1 cellular context compared by ENCODE assay signal in genomic region chr2:157786663-157787363, GRCh38.
TF ChIP-seq lines count a peak whose summit lies in the region.

No MANE protein-coding gene starts in this region.

TF ChIP-seq in K562, 482 proteins besides CTCF, POLR2A, EP300 and RAD21 (continues in another document):
- peak; percentile 71 for TF ChIP-seq CXXC5 (CRISPR knock-in tag; IDR thresholded peaks at IDR 0.05)
- no peak for TF ChIP-seq THRA (IDR thresholded peaks at IDR 0.05)
- no peak for TF ChIP-seq KAT7 (CRISPR knock-in tag; IDR thresholded peaks at IDR 0.05; ENCODE audit: borderline replicate concordance)
- TF ChIP-seq OTX1 (CRISPR knock-in tag; IDR thresholded peaks at IDR 0.05): no peak
- peak in 1 of 2 experiments; percentile 89; a peak in 2 of 3 replicates for TF ChIP-seq CBX3 (IDR thresholded peaks at IDR 0.05; ENCODE audit: borderline replicate concordance in 1 of 2, low read length in 2 of 2)
- no peak for TF ChIP-seq U2AF1 (optimal IDR thresholded peaks at IDR 0.05; ENCODE audit: low read depth, low read length)
- TF ChIP-seq CTBP1 (IDR thresholded peaks at IDR 0.05; ENCODE audit: borderline replicate concordance): peak; percentile 96
- TF ChIP-seq CAMTA2 (CRISPR knock-in tag; conservative IDR thresholded peaks at IDR 0.05): no peak
- no peak for TF ChIP-seq POLR2AphosphoS2 (IDR thresholded peaks at IDR 0.05; ENCODE audit: low read length)
- no peak for TF ChIP-seq TSC22D4 (tag; IDR thresholded peaks at IDR 0.05)
- no peak for TF ChIP-seq BCOR (IDR thresholded peaks at IDR 0.05)
- TF ChIP-seq NEUROD1 (IDR thresholded peaks at IDR 0.05; ENCODE audit: borderline replicate concordance, low read depth, low read length, partially characterized antibody): peak; percentile 86
- no peak for TF ChIP-seq ZFP1 (CRISPR knock-in tag; IDR thresholded peaks at IDR 0.05)
- no peak for TF ChIP-seq ZNF609 (CRISPR knock-in tag; IDR thresholded peaks at IDR 0.05; ENCODE audit: borderline replicate concordance)
- TF ChIP-seq ZNF589 (CRISPR knock-in tag; IDR thresholded peaks at IDR 0.05; ENCODE audit: low read depth): peak; percentile 93
- TF ChIP-seq ELK1 (CRISPR knock-in tag; IDR thresholded peaks at IDR 0.05): no peak
- peak; percentile 94 for TF ChIP-seq JUN (IDR thresholded peaks at IDR 0.05; ENCODE audit: borderline replicate concordance, low read depth, low read length)
- TF ChIP-seq JUN (CRISPR knock-in tag; IDR thresholded peaks at IDR 0.05; ENCODE audit: borderline replicate concordance): peak; percentile 47; the same call in 1 of the 2 replicates
- TF ChIP-seq NCOR1 (IDR thresholded peaks at IDR 0.05): peak; percentile 95
- peak; percentile 95 for TF ChIP-seq SOX6 (IDR thresholded peaks at IDR 0.05)
- peak; percentile 82 for TF ChIP-seq MAFK (IDR thresholded peaks at IDR 0.05; ENCODE audit: low read length)
- TF ChIP-seq ZNF146 (CRISPR knock-in tag; IDR thresholded peaks at IDR 0.05; ENCODE audit: unreplicated experiment): no peak
- TF ChIP-seq ZNF699 (CRISPR knock-in tag; IDR thresholded peaks at IDR 0.05; ENCODE audit: insufficient replicate concordance): no peak
- TF ChIP-seq ZC3H4 (CRISPR knock-in tag; IDR thresholded peaks at IDR 0.05; ENCODE audit: borderline replicate concordance): no peak
- no peak for TF ChIP-seq SRSF7 (optimal IDR thresholded peaks at IDR 0.05; ENCODE audit: low read depth, low read length)
- peak; percentile 90; the same call in 1 of the 2 replicates for TF ChIP-seq CUX1 (CRISPR knock-in tag; IDR thresholded peaks at IDR 0.05)
- peak; percentile 85 for TF ChIP-seq ZNF395 (CRISPR knock-in tag; IDR thresholded peaks at IDR 0.05)
- no peak for TF ChIP-seq ZNF354B (CRISPR knock-in tag; IDR thresholded peaks at IDR 0.05)
- TF ChIP-seq ESRRA (IDR thresholded peaks at IDR 0.05; ENCODE audit: borderline replicate concordance, low read depth): peak; percentile 73
- TF ChIP-seq FOXK1 (CRISPR knock-in tag; IDR thresholded peaks at IDR 0.05; ENCODE audit: borderline replicate concordance): no peak
- TF ChIP-seq RBM14 (IDR thresholded peaks at IDR 0.05; ENCODE audit: borderline replicate concordance, insufficient read depth, low read depth, low read length): no peak
- no peak for TF ChIP-seq KDM5B (IDR thresholded peaks at IDR 0.05; ENCODE audit: insufficient replicate concordance, low read depth, low read length)
- TF ChIP-seq ZBTB9 (CRISPR knock-in tag; IDR thresholded peaks at IDR 0.05): no peak
- 0 out of 4 replicates have a peak, but pooled peaks of 1 of the 2 experiments have one; percentile 57 for TF ChIP-seq MLLT1 (IDR thresholded peaks at IDR 0.05)
- TF ChIP-seq DNMT1 (IDR thresholded peaks at IDR 0.05): no peak
- no peak for TF ChIP-seq ZNF57 (CRISPR knock-in tag; IDR thresholded peaks at IDR 0.05)
- TF ChIP-seq RBFOX2 (IDR thresholded peaks at IDR 0.05; ENCODE audit: low read depth, low read length): no peak
- TF ChIP-seq TCFL5 (CRISPR knock-in tag; conservative IDR thresholded peaks at IDR 0.05): no peak
- TF ChIP-seq ATF4 (CRISPR knock-in tag; IDR thresholded peaks at IDR 0.05): peak; percentile 94
- TF ChIP-seq SRSF3 (IDR thresholded peaks at IDR 0.05; ENCODE audit: insufficient read depth, low read length): no peak
- no peak for TF ChIP-seq MYBL2 (IDR thresholded peaks at IDR 0.05; ENCODE audit: low read depth)
- TF ChIP-seq MYBL2 (CRISPR knock-in tag; IDR thresholded peaks at IDR 0.05; ENCODE audit: borderline replicate concordance): no peak
- TF ChIP-seq ZBTB49 (CRISPR knock-in tag; IDR thresholded peaks at IDR 0.05; ENCODE audit: borderline replicate concordance): no peak
- no peak for TF ChIP-seq KAT8 (IDR thresholded peaks at IDR 0.05; ENCODE audit: low read depth)
- TF ChIP-seq BRD4 (IDR thresholded peaks at IDR 0.05): peak; percentile 34; the same call in 1 of the 2 replicates
- TF ChIP-seq GATA2 (CRISPR knock-in tag; IDR thresholded peaks at IDR 0.05): peak; percentile 88
